ENCODE assay signal across 11 cellular contexts in genomic region chr11:72719551-72719950, GRCh38. TPM values are rescaled to one million over a fixed set of nuclear protein-coding genes. Genes with fewer than 3 reads are reported as not detected.
A peak's percentile ranks its signal among the peaks of the same experiment; 100 is the strongest.
DNase-seq lines count a peak whose midpoint lies in the region; TF ChIP-seq lines count a peak whose summit lies in the region.
"Had no signal": no experiment of that assay in that cellular context is flagged by ENCODE, and none has a peak within 500 bp of the region (broad histone marks: within the 10 kb centered on the region; RNA-seq: fewer than 3 reads in every experiment).

No MANE protein-coding gene starts in this region.

- no peak for TF ChIP-seq CTCF in OCI-LY3 (IDR thresholded peaks at IDR 0.05; ENCODE audit: low read depth, low read length)
- no peak for TF ChIP-seq CTCF in endodermal cell (conservative IDR thresholded peaks at IDR 0.05)
- no peak for TF ChIP-seq CTCF in osteoblast (IDR thresholded peaks at IDR 0.05; ENCODE audit: extremely low read depth, low read depth, low read length)

- H3K9me3 Mint-ChIP-seq in CD4-positive, alpha-beta memory T cell = no peaks in the 10 kb centered on the region
- no peaks in the 10 kb centered on the region for H3K9me3 Mint-ChIP-seq in endodermal cell

- H3K27ac ChIP-seq in CD4-positive, alpha-beta memory T cell (ENCODE audit: low read depth, low read length) = peak overlapping the region; percentile 80
- H3K27ac ChIP-seq in OCI-LY3 (ENCODE audit: low read length) (peak overlapping the region; percentile 48), endodermal cell (ENCODE audit: low read depth, low read length) (no peak overlapping the region), osteoblast (ENCODE audit: low read depth, low read length) (no peak overlapping the region)

- H3K4me2 ChIP-seq in OCI-LY3 (ENCODE audit: low read length) (peak overlapping the region; percentile 98), osteoblast (ENCODE audit: insufficient read depth, low read length) (peak overlapping the region; percentile 9)

- DNase-seq in CD4-positive, alpha-beta memory T cell = peak in 1 of 5 donors; percentile 5
- DNase-seq in endodermal cell = no peak
- peak; percentile 67 for DNase-seq in osteoblast (ENCODE audit: insufficient read length, low spot score, missing footprints)
- DNase-seq in hepatic stellate cell (ENCODE audit: low spot score) = no peak
- DNase-seq in globus pallidus (ENCODE audit: low spot score) = no peak
- DNase-seq in KBM-7 = no peak
- no peak for DNase-seq in NCI-H1092 (lab: John Stamatoyannopoulos, UW)
- DNase-seq: activated effector memory CD4-positive, alpha-beta T cell treated with Interleukin-2 at 50 U/mL for 16 hours; DND-41; NCI-H1105 had no signal

- H3K27me3 ChIP-seq in CD4-positive, alpha-beta memory T cell (ENCODE audit: insufficient read depth, low read length) = no peaks in the 10 kb centered on the region
- H3K27me3 ChIP-seq in OCI-LY3 (ENCODE audit: low read depth, low read length) (no peaks in the 10 kb centered on the region), endodermal cell (ENCODE audit: control insufficient read depth, insufficient read depth, low read length, poor library complexity, severe bottlenecking) (no peaks in the 10 kb centered on the region), osteoblast (ENCODE audit: insufficient read depth, low read length) (no peaks in the 10 kb centered on the region)

- H2AFZ ChIP-seq in OCI-LY3 (ENCODE audit: low read depth, low read length) (no peak overlapping the region), osteoblast (ENCODE audit: low read length) (no peak overlapping the region)

- in situ Hi-C loops in KBM-7 (cut with MboI; ENCODE audit: low pct_unique_long_range_greater_than_20kb, low sequenced_read_pairs) = no loop called here

- POLR2A ChIA-PET in CD4-positive, alpha-beta memory T cell (lab: Charles Lee; ENCODE audit: partially characterized antibody) = no interaction called here

- H3K36me3 ChIP-seq in CD4-positive, alpha-beta memory T cell (ENCODE audit: insufficient read depth, low read length) = peaks cover 35% of the 10 kb centered on the region
- peaks cover 38% of the 10 kb centered on the region for H3K36me3 ChIP-seq in OCI-LY3 (replicated peaks; ENCODE audit: low read depth, low read length)
- H3K36me3 ChIP-seq in endodermal cell (ENCODE audit: control insufficient read depth, insufficient read depth, low read length) = peaks cover 20% of the 10 kb centered on the region
- H3K36me3 ChIP-seq in osteoblast (ENCODE audit: insufficient read depth, low read length) = peaks cover 13% of the 10 kb centered on the region

- no peaks in the 10 kb centered on the region for H3K27me3 Mint-ChIP-seq in CD4-positive, alpha-beta memory T cell
- H3K27me3 Mint-ChIP-seq in endodermal cell (ENCODE audit: insufficient read depth) = no peaks in the 10 kb centered on the region

- peak overlapping the region; percentile 37 to 98 (median 93) for H3K27ac Mint-ChIP-seq in CD4-positive, alpha-beta memory T cell
- peak overlapping the region; percentile 48 for H3K27ac Mint-ChIP-seq in endodermal cell

- CTCF ChIA-PET in CD4-positive, alpha-beta memory T cell (lab: Charles Lee; ENCODE audit: partially characterized antibody) = interaction anchor here (1.9 kb wide), 1 partner anchor 74 kb away, joined by 4 read pairs; no protein-coding TSS in a partner anchor

- H3K9ac ChIP-seq in OCI-LY3 (ENCODE audit: low read length) = peak overlapping the region; percentile 95; the same call in 1 of the 2 replicates
- no peak overlapping the region for H3K9ac ChIP-seq in endodermal cell (ENCODE audit: extremely low read depth, low read length, poor library complexity, severe bottlenecking)

- intact Hi-C loops in CD4-positive, alpha-beta memory T cell (cut with micrococcal nuclease) = no loop called here

- H3K9me3 ChIP-seq in CD4-positive, alpha-beta memory T cell (ENCODE audit: control insufficient read depth in 1 of 2, low read length in 2 of 2) = no peaks in the 10 kb centered on the region
- H3K9me3 ChIP-seq in OCI-LY3 (ENCODE audit: insufficient read depth, low read length) = no peaks in the 10 kb centered on the region
- no peaks in the 10 kb centered on the region for H3K9me3 ChIP-seq in endodermal cell (ENCODE audit: control insufficient read depth, low read length)
- H3K9me3 ChIP-seq in osteoblast (ENCODE audit: low read depth, low read length) = no peaks in the 10 kb centered on the region

- H3K4me1 ChIP-seq in CD4-positive, alpha-beta memory T cell (ENCODE audit: insufficient read depth, low read length) = peaks cover 63% of the 10 kb centered on the region
- H3K4me1 ChIP-seq in OCI-LY3 (ENCODE audit: low read length) (peaks cover 45% of the 10 kb centered on the region), endodermal cell (ENCODE audit: control insufficient read depth, insufficient read depth, low read length) (peaks cover 6% of the 10 kb centered on the region), osteoblast (ENCODE audit: insufficient read depth, low read length) (peaks cover 39% of the 10 kb centered on the region)

- H3K36me3 Mint-ChIP-seq in CD4-positive, alpha-beta memory T cell = peaks cover 3 to 38% of the 10 kb centered on the region in 2 donors
- peaks cover 22% of the 10 kb centered on the region for H3K36me3 Mint-ChIP-seq in endodermal cell (ENCODE audit: low read depth)

- H3K4me3 Mint-ChIP-seq in CD4-positive, alpha-beta memory T cell = peak overlapping the region; percentile 28 to 99 (median 94)
- no peak overlapping the region for H3K4me3 Mint-ChIP-seq in endodermal cell

- WGBS in endodermal cell (ENCODE audit: insufficient coverage in 1 of 2, insufficient read length in 1 of 2), 2 experiments = 95% methylated on average over 4 of the region's 4 CpGs; no CpG with 5 or more reads in 1 of the 2 experiments

- H3K4me1 Mint-ChIP-seq in CD4-positive, alpha-beta memory T cell = peaks cover 49 to 88% (median 62%) of the 10 kb centered on the region in 4 donors
- H3K4me1 Mint-ChIP-seq in endodermal cell = peaks cover 21% of the 10 kb centered on the region

- peaks cover 81% of the 10 kb centered on the region for H3K79me2 ChIP-seq in OCI-LY3 (ENCODE audit: low read length)
- H3K79me2 ChIP-seq in osteoblast (ENCODE audit: insufficient read depth, low read length) = peaks cover 93% of the 10 kb centered on the region

- peak overlapping the region in 1 of 2 donors; percentile 82 for H3K4me3 ChIP-seq in CD4-positive, alpha-beta memory T cell (ENCODE audit: low read length in 2 of 2)
- H3K4me3 ChIP-seq in OCI-LY3 (ENCODE audit: low read length) (peak overlapping the region; percentile 83), endodermal cell (ENCODE audit: low read length) (no peak overlapping the region), osteoblast (ENCODE audit: insufficient read depth, low read length) (no peak overlapping the region)

- H4K20me1 ChIP-seq in OCI-LY3 (ENCODE audit: insufficient read depth, low read length) (peaks cover 60% of the 10 kb centered on the region), osteoblast (ENCODE audit: insufficient read depth, low read length) (peaks cover 59% of the 10 kb centered on the region)

RNA-seq across cellular contexts. Expression of gene ARAP1, which starts 32.7 kb away (rescaled TPM):
- 100 to 1,000 TPM; 144 to 157 TPM for total RNA-seq in CD4-positive, alpha-beta memory T cell
- polyA plus RNA-seq in CD4-positive, alpha-beta memory T cell = 10 to 100 TPM in 1 of 2 donors, 1 to 10 TPM in 1; 9.5 to 36.8 TPM
- total RNA-seq in endodermal cell (10 to 100 TPM; 74.4 to 88.3 TPM), osteoblast (91.6 and 95.2 TPM in 2 replicates)
- 33.5 TPM for polyA plus RNA-seq in endodermal cell (2013, experiment 1 of 2)
- polyA plus RNA-seq in endodermal cell (2013, experiment 2 of 2) = 27.9 TPM

RNA-seq across cellular contexts. Expression of gene PDE2A, which starts 45.3 kb away (rescaled TPM):
- 1 to 10 TPM in 1 of 2 experiments, under 1 TPM in 1; 0.75 to 1.7 TPM for total RNA-seq in CD4-positive, alpha-beta memory T cell
- polyA plus RNA-seq in CD4-positive, alpha-beta memory T cell = 1 to 10 TPM in 1 of 2 donors, under 1 TPM in 1; 0.11 to 1.2 TPM
- total RNA-seq in endodermal cell (10 to 100 TPM in 1 of 2 donors, 1 to 10 TPM in 1; 3.7 to 13.3 TPM), osteoblast (0.36 and 0.59 TPM in 2 replicates)
- polyA plus RNA-seq in endodermal cell (2013, experiment 1 of 2) = 8.9 TPM
- 7.1 TPM for polyA plus RNA-seq in endodermal cell (2013, experiment 2 of 2)

Comparison
In these comparisons a context has a peak if more than half of its experiments do, and no peak if none do; other contexts are left out.
1. H3K27ac ChIP-seq: peak in CD4-positive, alpha-beta memory T cell (single experiment) and OCI-LY3 (single experiment); none in endodermal cell (single experiment) and osteoblast (single experiment).